ENCODE assay signal across 29 cellular contexts in the genomic region with DNA sequence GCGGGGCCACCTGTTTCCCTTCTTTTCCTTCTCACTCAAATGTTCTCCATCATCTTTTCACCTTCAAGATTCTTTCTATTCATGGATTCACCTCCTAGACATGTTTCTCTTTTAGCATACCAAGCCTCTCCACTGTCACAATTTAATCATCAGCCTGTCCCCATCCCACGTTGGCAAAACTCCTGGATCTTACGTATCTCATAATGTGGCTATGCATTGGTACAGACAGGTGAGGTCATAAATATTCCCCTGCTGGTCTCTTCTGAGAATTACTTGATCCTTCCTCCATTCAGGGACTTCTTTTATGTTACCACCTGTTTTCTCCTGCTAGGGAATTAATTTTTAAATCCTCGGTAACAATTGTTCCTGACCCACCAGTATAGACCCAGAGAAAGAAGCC.
DNase-seq lines count a peak whose midpoint lies in the region; ATAC-seq and TF ChIP-seq lines count a peak whose summit lies in the region.
"Had no signal": no experiment of that assay in that cellular context is flagged by ENCODE, and none has a peak within 500 bp of the region (broad histone marks: within the 10 kb centered on the region; RNA-seq: fewer than 3 reads in every experiment).

No MANE protein-coding gene starts in this region.

- H3K27ac ChIP-seq in C4-2B: no peak overlapping the region
- H3K27ac ChIP-seq in Panc1 (ENCODE audit: low read length): peak overlapping the region; percentile 12; the same call in 1 of the 2 replicates
- H3K27ac ChIP-seq: BLaER1 treated with 17β-estradiol and CSF1 and Interleukin-3, amounts not matched to agents 10 nM and 100 nM; GM23248; pancreas; SJCRH30 had no signal

- CTCF ChIA-PET in Panc1 (lab: Charles Lee): no interaction called here

- no peaks in the 10 kb centered on the region for H3K36me3 ChIP-seq in Panc1 (ENCODE audit: control insufficient read depth, insufficient read depth, low read length)
- H3K36me3 ChIP-seq: BLaER1 treated with 17β-estradiol and CSF1 and Interleukin-3, amounts not matched to agents 10 nM and 100 nM; MG63; pancreas; SJCRH30 had no signal

- ATAC-seq in Panc1 (no peak), HG03097 (IDR thresholded peaks at IDR 0.05; ENCODE audit: low FRiP score, unreplicated experiment) (no peak)
- ATAC-seq: activated CD8-positive, alpha-beta T cell treated with anti-CD3 and anti-CD28 coated beads, Interleukin-2, amount 10 ng/mL, durations not matched to agents 7 days and 5 days; activated naive CD4-positive, alpha-beta T cell treated with anti-CD3 and anti-CD28 coated beads, Interleukin-2, amount 50 U/mL, for 72 hours; left cardiac atrium; stimulated activated memory B cell treated with anti-CD40 and anti-IgM and Interleukin-4, amounts not matched to agents 10 μg/mL and 1 μg/mL and 100 μg/mL, for 72 hours had no signal

- no TSS peak for BruUV-seq in Panc1 (replicated peaks; lab: Mats Ljungman, UMichigan)

- peak; percentile 30 for TF ChIP-seq CTCF in C4-2B (conservative IDR thresholded peaks at IDR 0.05)
- TF ChIP-seq CTCF in Panc1 (IDR thresholded peaks at IDR 0.05): peak; percentile 5; the same call in 1 of the 2 replicates

- intact Hi-C loops in Panc1 (cut with micrococcal nuclease; ENCODE audit: unreplicated experiment): loop anchor here (10.0 kb wide), 1 partner anchor 305 kb away; no protein-coding TSS in a partner anchor

- DNase-seq in G401 (ENCODE audit: low spot score): peak; percentile 63
- no peak for DNase-seq in Panc1 (ENCODE audit: low read depth, low spot score)
- DNase-seq in kidney tubule cell (ENCODE audit: low spot score): peak; percentile 32
- no peak for DNase-seq in HuH-7 (ENCODE audit: low spot score)
- DNase-seq in hypothalamus (lab: John Stamatoyannopoulos, UW): no peak
- DNase-seq: activated CD4-positive, alpha-beta T cell treated with anti-CD3 and anti-CD28 coated beads for 4 hours; activated CD8-positive, alpha-beta T cell treated with anti-CD3 and anti-CD28 coated beads, Interleukin-2, amount 10 ng/mL, durations not matched to agents 7 days and 5 days; activated T-cell treated with anti-CD3 and anti-CD28 coated beads for 4 hours; amygdala; DMS79; effector CD4-positive, alpha-beta T cell; GDM1; GM23248; hippocampal formation; KG1; left cardiac atrium; mesenchymal stem cell; MG63; pancreas; retina; RPMI8226; SJCRH30; SW 1271; trophoblast cell had no signal

- no peaks in the 10 kb centered on the region for H3K9me3 ChIP-seq in Panc1 (ENCODE audit: control insufficient read depth, insufficient read depth, low read depth, low read length)
- H3K9me3 ChIP-seq: MG63, pancreas, SJCRH30 had no signal

- H3K4me1 ChIP-seq in Panc1 (ENCODE audit: control insufficient read depth, insufficient read depth, low read length): peaks cover 14% of the 10 kb centered on the region
- H3K4me1 ChIP-seq: BLaER1 treated with 17β-estradiol and CSF1 and Interleukin-3, amounts not matched to agents 10 nM and 100 nM; SJCRH30 had no signal

- H3K4me3 ChIP-seq in Panc1 (ENCODE audit: low read depth in 2 of 2, low read length in 2 of 2): no peak overlapping the region
- H3K4me3 ChIP-seq: BLaER1 treated with 17β-estradiol and CSF1 and Interleukin-3, amounts not matched to agents 10 nM and 100 nM; GM23248; MG63; pancreas; SJCRH30 had no signal

- POLR2A ChIA-PET in Panc1 (lab: Charles Lee): no interaction called here

- H3K27me3 ChIP-seq in Panc1 (ENCODE audit: control insufficient read depth, insufficient read depth, low read length): no peaks in the 10 kb centered on the region
- H3K27me3 ChIP-seq: BLaER1 treated with 17β-estradiol and CSF1 and Interleukin-3, amounts not matched to agents 10 nM and 100 nM; MG63; pancreas; SJCRH30 had no signal

- in situ Hi-C loops in G401 (cut with HindIII; ENCODE audit: low sequenced_read_pairs): no loop called here
- in situ Hi-C loops in Panc1 (cut with HindIII; ENCODE audit: low pct_unique_long_range_greater_than_20kb, low sequenced_read_pairs): no loop called here

Comparison
In these comparisons a context has a peak if more than half of its experiments do, and no peak if none do; other contexts are left out.
1. DNase-seq: peak in G401 (single experiment) and kidney tubule cell (single experiment); none in Panc1 (single experiment), HuH-7 (single experiment) and hypothalamus (0 of 51).